ENCODE assay signal across 8 cellular contexts in genomic region chr3:86793786-86794185, GRCh38.
A peak's percentile ranks its signal among the peaks of the same experiment; 100 is the strongest.
DNase-seq lines count a peak whose midpoint lies in the region; ATAC-seq and TF ChIP-seq lines count a peak whose summit lies in the region.

No MANE protein-coding gene starts in this region.

- intact Hi-C loops in ovary (cut with DNase I) = no loop called here

- peak; percentile 31 for DNase-seq in Ammon's horn (ENCODE audit: low spot score)
- DNase-seq in RPMI7951 (ENCODE audit: low read depth) = peak; percentile 94
- peak; percentile 97 for DNase-seq in fibroblast of the conjunctiva (ENCODE audit: low read depth)
- no peak for DNase-seq in ovary
- DNase-seq in RPMI8226 = no peak
- DNase-seq in cerebellum (ENCODE audit: low spot score) = no peak
- no peak for DNase-seq in dermis blood vessel endothelial cell

- no peaks in the 10 kb centered on the region for H3K27me3 ChIP-seq in ovary

- no peak overlapping the region for H3K4me3 ChIP-seq in ovary

- peak; percentile 48 for TF ChIP-seq EP300 in ovary (IDR thresholded peaks at IDR 0.05)

- peak overlapping the region in 1 of 2 donors; percentile 56 for H3K27ac ChIP-seq in ovary

- no peaks in the 10 kb centered on the region for H3K4me1 ChIP-seq in ovary (ENCODE audit: insufficient read depth)

- WGBS in ovary, 3 donors = 3 to 11% (median 8%) methylated on average over 1 of the region's 1 CpG

- no peaks in the 10 kb centered on the region for H3K9me3 ChIP-seq in ovary

- TF ChIP-seq POLR2A in ovary (IDR thresholded peaks at IDR 0.05) = no peak

- H3K36me3 ChIP-seq in ovary = no peaks in the 10 kb centered on the region

- ATAC-seq in GM21423 (IDR thresholded peaks at IDR 0.05; ENCODE audit: unreplicated experiment) = no peak

- no peak for TF ChIP-seq CTCF in ovary (IDR thresholded peaks at IDR 0.05)

Comparison
In these comparisons a context has a peak if more than half of its experiments do, and no peak if none do; other contexts are left out.
1. DNase-seq: peak in Ammon's horn (single experiment), RPMI7951 (single experiment) and fibroblast of the conjunctiva (single experiment); none in ovary (0 of 5), RPMI8226 (single experiment), cerebellum (single experiment) and dermis blood vessel endothelial cell (single experiment).